Comparison of ENCODE assay signal across 13 cellular contexts in genomic region chr13:110533771-110534670, GRCh38.
"Had no signal": no experiment of that assay in that cellular context is flagged by ENCODE, and none has a peak within 500 bp of the region (broad histone marks: within the 10 kb centered on the region; RNA-seq: fewer than 3 reads in every experiment).

No MANE protein-coding gene starts in this region.

- H3K4me3 ChIP-seq: left ventricle myocardium inferior, right atrium auricular region, transverse colon had no signal

- H3K27ac ChIP-seq: left ventricle myocardium inferior, right atrium auricular region had no signal

- ATAC-seq: activated T-cell treated with anti-CD3 and anti-CD28 coated beads, Interleukin-2, amount 50 U/mL, for 4 hours; SK-N-SH treated with all-trans-retinoic acid at 6 μM for 48 hours; stimulated activated memory B cell treated with anti-CD40 and anti-IgM and Interleukin-4, amounts not matched to agents 10 μg/mL and 1 μg/mL and 100 μg/mL, for 72 hours had no signal

- H3K9me3 ChIP-seq: left ventricle myocardium inferior, right atrium auricular region, transverse colon had no signal

- DNase-seq: activated CD4-positive, alpha-beta T cell treated with anti-CD3 and anti-CD28 coated beads, Interleukin-2, amount 50 U/mL, for 4 hours; activated CD4-positive, CD25-positive, alpha-beta regulatory T cell; activated gamma-delta T cell; activated T-cell treated with anti-CD3 and anti-CD28 coated beads, Interleukin-2, amount 50 U/mL, for 4 hours; anterior cingulate cortex; foreskin melanocyte; head of caudate nucleus; left ventricle myocardium inferior; small intestine; transverse colon had no signal

- H3K27me3 ChIP-seq: right atrium auricular region, transverse colon had no signal

- H3K36me3 ChIP-seq: left ventricle myocardium inferior, right atrium auricular region, transverse colon had no signal
